In the genomic region with DNA sequence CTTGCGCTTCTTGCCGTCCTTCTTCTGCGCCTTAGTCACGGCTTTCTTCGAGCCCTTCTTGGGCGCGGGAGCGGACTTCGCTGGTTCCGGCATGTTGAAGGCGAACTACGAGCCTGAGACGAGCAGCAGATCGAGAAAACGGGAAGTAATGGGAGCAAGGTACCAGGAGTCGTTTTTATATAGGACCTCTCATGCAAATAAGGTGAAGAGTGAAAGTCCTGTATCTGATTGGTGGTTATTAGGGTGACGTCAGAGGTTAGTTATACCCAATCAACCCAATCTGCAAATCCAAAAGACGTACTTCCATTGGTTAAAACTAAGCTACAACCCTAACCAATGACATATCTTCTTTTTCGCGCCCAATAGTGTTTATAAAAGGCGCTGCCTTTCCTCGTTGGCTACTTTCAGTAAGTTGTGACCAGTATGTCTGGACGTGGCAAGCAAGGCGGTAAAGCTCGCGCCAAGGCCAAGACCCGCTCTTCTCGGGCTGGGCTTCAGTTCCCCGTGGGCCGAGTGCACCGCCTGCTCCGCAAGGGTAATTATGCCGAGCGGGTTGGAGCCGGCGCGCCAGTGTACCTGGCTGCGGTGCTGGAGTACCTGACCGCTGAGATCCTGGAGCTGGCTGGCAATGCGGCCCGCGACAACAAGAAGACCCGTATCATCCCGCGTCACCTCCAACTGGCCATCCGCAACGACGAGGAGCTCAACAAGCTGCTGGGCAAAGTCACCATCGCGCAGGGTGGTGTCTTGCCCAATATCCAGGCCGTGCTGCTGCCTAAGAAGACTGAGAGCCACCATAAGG, we compare ENCODE assay signal across 9 cellular contexts.
DNase-seq lines count a peak whose midpoint lies in the region; ATAC-seq and TF ChIP-seq lines count a peak whose summit lies in the region.
"Had no signal": no experiment of that assay in that cellular context is flagged by ENCODE, and none has a peak within 500 bp of the region (broad histone marks: within the 10 kb centered on the region; RNA-seq: fewer than 3 reads in every experiment).

No MANE protein-coding gene starts in this region.

- no peak for TF ChIP-seq CTCF in lower leg skin (IDR thresholded peaks at IDR 0.05)

- H3K4me1 ChIP-seq in CD4-positive, alpha-beta memory T cell (ENCODE audit: insufficient read depth, low read length), result peaks cover 22% of the 10 kb centered on the region

- H3K9me3 Mint-ChIP-seq in CD4-positive, alpha-beta memory T cell, result no peaks in the 10 kb centered on the region
- H3K9me3 Mint-ChIP-seq: nephron had no signal

- POLR2A ChIA-PET in CD4-positive, alpha-beta memory T cell (lab: Charles Lee; ENCODE audit: partially characterized antibody), result interaction anchor here (0.6 to 16.1 kb wide), 66 partner anchors 9 to 1775 kb away, joined by 3 to 863 read pairs (median 10); a partner anchor contains a TSS

- intact Hi-C loops in CD4-positive, alpha-beta memory T cell (cut with micrococcal nuclease), result loop anchor here (1.0 to 5.0 kb wide), 10 partner anchors 11 to 1735 kb away; a partner anchor contains a TSS
- intact Hi-C loops in lower leg skin (cut with DNase I; ENCODE audit: low total_unique reads), result no loop called here

- peaks cover 10 to 20% (median 13%) of the 10 kb centered on the region in 4 donors for H3K4me1 Mint-ChIP-seq in CD4-positive, alpha-beta memory T cell

- CTCF ChIA-PET in CD4-positive, alpha-beta memory T cell (lab: Charles Lee; ENCODE audit: partially characterized antibody), result interaction anchor here (0.6 to 6.3 kb wide), 19 partner anchors 8 to 1121 kb away, joined by 3 to 64 read pairs (median 3); a partner anchor contains a TSS

- no peaks in the 10 kb centered on the region for H3K27me3 ChIP-seq in CD4-positive, alpha-beta memory T cell (ENCODE audit: insufficient read depth, low read length)

- no peak overlapping the region for H3K4me3 Mint-ChIP-seq in CD4-positive, alpha-beta memory T cell

- no peak overlapping the region for H3K27ac Mint-ChIP-seq in CD4-positive, alpha-beta memory T cell
- H3K27ac Mint-ChIP-seq: nephron had no signal

- DNase-seq in CD4-positive, alpha-beta memory T cell, result peak; percentile 85 to 96 (median 94)
- DNase-seq in NCI-H526 treated with DMSO at 0.1 percent for 48 hours (lab: John Stamatoyannopoulos, UW), result peak; percentile 99
- DNase-seq in activated CD4-positive, alpha-beta T cell treated with anti-CD3 and anti-CD28 coated beads, Interleukin-2, amount 50 U/mL, for 24 hours (ENCODE audit: low read depth in 1 of 2, low spot score in 1 of 2), result peak; percentile 71 to 81
- DNase-seq in effector CD8-positive, alpha-beta T cell (lab: John Stamatoyannopoulos, UW), result peak; percentile 60
- peak; percentile 87 to 97 for DNase-seq in lower leg skin (ENCODE audit: low spot score in 2 of 2)
- peak; percentile 61 to 73 for DNase-seq in stimulated activated CD4-positive, alpha-beta T cell treated with anti-CD3 and anti-CD28 coated beads, Interleukin-4, amount 100 ng/mL, for 4 hours

- H3K27ac ChIP-seq in CD4-positive, alpha-beta memory T cell (ENCODE audit: low read depth, low read length), result peak overlapping the region; percentile 97

- no peaks in the 10 kb centered on the region for H3K27me3 Mint-ChIP-seq in CD4-positive, alpha-beta memory T cell

- H3K4me3 ChIP-seq in CD4-positive, alpha-beta memory T cell (ENCODE audit: low read length in 2 of 2), result peak overlapping the region; percentile 76 to 77
- peak overlapping the region; percentile 61 for H3K4me3 ChIP-seq in lower leg skin (ENCODE audit: low read depth, poor library complexity, severe bottlenecking)

- peak in 1 of 2 donors; percentile 73 for TF ChIP-seq POLR2A in lower leg skin (IDR thresholded peaks at IDR 0.05)

- no peaks in the 10 kb centered on the region for H3K9me3 ChIP-seq in CD4-positive, alpha-beta memory T cell (ENCODE audit: control insufficient read depth in 1 of 2, low read length in 2 of 2)

- ATAC-seq in GM19395 (IDR thresholded peaks at IDR 0.05; ENCODE audit: unreplicated experiment) (peak; percentile 80), HG03469 (IDR thresholded peaks at IDR 0.05; ENCODE audit: unreplicated experiment) (peak; percentile 67)

- H3K36me3 Mint-ChIP-seq in CD4-positive, alpha-beta memory T cell, result peaks cover 0 to 3% of the 10 kb centered on the region in 2 donors

- 0% methylated on average over 29 to 44 of the region's 51 CpGs for WGBS in lower leg skin, 2 donors

- H3K36me3 ChIP-seq in CD4-positive, alpha-beta memory T cell (ENCODE audit: insufficient read depth, low read length), result no peaks in the 10 kb centered on the region

Comparison
In these comparisons a context has a peak if more than half of its experiments do, and no peak if none do; other contexts are left out.
1. Peak in every context shown above with its lines: DNase-seq, ATAC-seq, H3K4me3 ChIP-seq and H3K27ac ChIP-seq.